In genomic region chr22:15738909-15739391, GRCh38 we compare ENCODE assay signal across 16 cellular contexts. TPM values are rescaled to one million over a fixed set of nuclear protein-coding genes. Genes with fewer than 3 reads are reported as not detected.
"Had no signal": no experiment of that assay in that cellular context is flagged by ENCODE, and none has a peak within 500 bp of the region (broad histone marks: within the 10 kb centered on the region; RNA-seq: fewer than 3 reads in every experiment).

No MANE protein-coding gene starts in this region.

RNA-seq across cellular contexts. Expression of gene POTEH, which starts 49.1 kb away (rescaled TPM):
- total RNA-seq: activated CD4-positive, alpha-beta memory T cell treated with anti-CD3 and anti-CD28 coated beads, Interleukin-2, amount 10 ng/mL, durations not matched to agents 7 days and 5 days; activated CD4-positive, alpha-beta T cell treated with anti-CD3 and anti-CD28 coated beads for 36 hours; activated CD4-positive, alpha-beta T cell treated with anti-CD3 and anti-CD28 coated beads, Interleukin-2, amount 10 ng/mL, durations not matched to agents 7 days and 5 days; activated CD8-positive, alpha-beta memory T cell treated with anti-CD3 and anti-CD28 coated beads, Interleukin-2, amount 10 ng/mL, durations not matched to agents 7 days and 5 days; activated CD8-positive, alpha-beta T cell treated with anti-CD3 and anti-CD28 coated beads, Interleukin-2, amount 10 ng/mL, durations not matched to agents 7 days and 5 days; activated naive CD8-positive, alpha-beta T cell treated with anti-CD3 and anti-CD28 coated beads, Interleukin-2, amount 10 ng/mL, durations not matched to agents 7 days and 5 days; activated T-helper 2 cell treated with anti-CD3 and anti-CD28 coated beads, Interferon-gamma antibody, Interleukin-2, Interleukin-4, amounts not matched to agents 10 μg/mL and 5 μg/mL and 100 μg/mL, durations not matched to agents 14 hours and 24 hours and 36 hours; ascending aorta; bronchial epithelial cell; cardiac muscle cell; T-cell; T-helper 1 cell treated with Interleukin-12 subunit alpha and Interleukin-12 subunit beta and Interleukin-4 antibody, amounts not matched to agents 30 ng/mL and 1 ng/mL, for 36 hours; T-helper 17 cell; T-helper 2 cell treated with Interferon-gamma antibody and Interleukin-4, amounts not matched to agents 100 ng/mL and 5 ng/mL, for 36 hours; WTC11 had no signal
- polyA plus RNA-seq: adipose tissue, cardiac muscle cell had no signal
